Comparison of ENCODE assay signal across 11 cellular contexts in genomic region chr12:70724444-70724843, GRCh38.
A peak's percentile ranks its signal among the peaks of the same experiment; 100 is the strongest.
DNase-seq lines count a peak whose midpoint lies in the region; ATAC-seq, FAIRE-seq and TF ChIP-seq lines count a peak whose summit lies in the region.
"Had no signal": no experiment of that assay in that cellular context is flagged by ENCODE, and none has a peak within 500 bp of the region (broad histone marks: within the 10 kb centered on the region; RNA-seq: fewer than 3 reads in every experiment).

No MANE protein-coding gene starts in this region.

- H3K27ac Mint-ChIP-seq in progenitor cell of endocrine pancreas (no peak overlapping the region), mesothelial cell of epicardium (no peak overlapping the region)
- H3K27ac Mint-ChIP-seq in activated CD8-positive, alpha-beta memory T cell treated with anti-CD3 and anti-CD28 coated beads, Interleukin-2, amount 10 ng/mL, durations not matched to agents 7 days and 5 days = no peak overlapping the region

- no peaks in the 10 kb centered on the region for H3K9me3 Mint-ChIP-seq in progenitor cell of endocrine pancreas (ENCODE audit: low read depth)
- H3K9me3 Mint-ChIP-seq in activated CD8-positive, alpha-beta memory T cell treated with anti-CD3 and anti-CD28 coated beads, Interleukin-2, amount 10 ng/mL, durations not matched to agents 7 days and 5 days (ENCODE audit: low read depth) = no peaks in the 10 kb centered on the region
- no peaks in the 10 kb centered on the region for H3K9me3 Mint-ChIP-seq in mesothelial cell of epicardium

- no peaks in the 10 kb centered on the region for H3K36me3 ChIP-seq in bronchial epithelial cell (ENCODE audit: control insufficient read depth, insufficient read depth, low read length)
- H3K36me3 ChIP-seq: adrenal gland, suprapubic skin had no signal

- H3K27me3 ChIP-seq in bronchial epithelial cell (ENCODE audit: control insufficient read depth, insufficient read depth, low read length) = no peaks in the 10 kb centered on the region
- H3K27me3 ChIP-seq: adrenal gland, suprapubic skin had no signal

- no peaks in the 10 kb centered on the region for H3K36me3 Mint-ChIP-seq in progenitor cell of endocrine pancreas (ENCODE audit: insufficient read depth)
- H3K36me3 Mint-ChIP-seq in activated CD8-positive, alpha-beta memory T cell treated with anti-CD3 and anti-CD28 coated beads, Interleukin-2, amount 10 ng/mL, durations not matched to agents 7 days and 5 days = no peaks in the 10 kb centered on the region
- H3K36me3 Mint-ChIP-seq in mesothelial cell of epicardium = no peaks in the 10 kb centered on the region

- H3K27me3 Mint-ChIP-seq in progenitor cell of endocrine pancreas = peaks cover 4% of the 10 kb centered on the region
- no peaks in the 10 kb centered on the region for H3K27me3 Mint-ChIP-seq in activated CD8-positive, alpha-beta memory T cell treated with anti-CD3 and anti-CD28 coated beads, Interleukin-2, amount 10 ng/mL, durations not matched to agents 7 days and 5 days
- H3K27me3 Mint-ChIP-seq in mesothelial cell of epicardium (ENCODE audit: low read depth) = peaks cover 1% of the 10 kb centered on the region

- no peaks in the 10 kb centered on the region for H3K4me1 Mint-ChIP-seq in progenitor cell of endocrine pancreas (ENCODE audit: low read depth)
- H3K4me1 Mint-ChIP-seq in activated CD8-positive, alpha-beta memory T cell treated with anti-CD3 and anti-CD28 coated beads, Interleukin-2, amount 10 ng/mL, durations not matched to agents 7 days and 5 days = peaks cover 9% of the 10 kb centered on the region
- peaks cover 19% of the 10 kb centered on the region for H3K4me1 Mint-ChIP-seq in mesothelial cell of epicardium

- FAIRE-seq in bronchial epithelial cell (lab: Jason Lieb, UNC) = no peak

- TF ChIP-seq CTCF in LNCAP (IDR thresholded peaks at IDR 0.05) = peak; percentile 27; the same call in 1 of the 2 replicates
- peak; percentile 36 for TF ChIP-seq CTCF in bronchial epithelial cell (IDR thresholded peaks at IDR 0.05; ENCODE audit: insufficient read depth, low read length, severe bottlenecking)
- peak; percentile 43 for TF ChIP-seq CTCF in progenitor cell of endocrine pancreas (IDR thresholded peaks at IDR 0.05; ENCODE audit: unreplicated experiment)
- no peak for TF ChIP-seq CTCF in mesothelial cell of epicardium (IDR thresholded peaks at IDR 0.05; ENCODE audit: unreplicated experiment)

- DNase-seq in SKM-1 treated with dmso at 0.1 percent for 144 hours (lab: John Stamatoyannopoulos, UW; ENCODE audit: unreplicated experiment) (peak; percentile 19), SKM-1 (lab: John Stamatoyannopoulos, UW; ENCODE audit: unreplicated experiment) (no peak), bronchial epithelial cell (ENCODE audit: low read depth) (peak; percentile 37), progenitor cell of endocrine pancreas (ENCODE audit: low spot score, unreplicated experiment) (no peak), NK-92 (lab: John Stamatoyannopoulos, UW; ENCODE audit: unreplicated experiment) (no peak), mesothelial cell of epicardium (ENCODE audit: low spot score in 2 of 2, unreplicated experiment in 2 of 2) (no peak)
- no peak for DNase-seq in activated CD8-positive, alpha-beta memory T cell treated with anti-CD3 and anti-CD28 coated beads, Interleukin-2, amount 10 ng/mL, durations not matched to agents 7 days and 5 days
- DNase-seq: adrenal gland, C1 segment of cervical spinal cord had no signal

- H3K4me3 Mint-ChIP-seq in progenitor cell of endocrine pancreas (ENCODE audit: low read depth) = no peak overlapping the region
- H3K4me3 Mint-ChIP-seq in activated CD8-positive, alpha-beta memory T cell treated with anti-CD3 and anti-CD28 coated beads, Interleukin-2, amount 10 ng/mL, durations not matched to agents 7 days and 5 days = no peak overlapping the region
- no peak overlapping the region for H3K4me3 Mint-ChIP-seq in mesothelial cell of epicardium

- H3K4me3 ChIP-seq in bronchial epithelial cell (ENCODE audit: low read depth, low read length) = no peak overlapping the region
- H3K4me3 ChIP-seq: adrenal gland, suprapubic skin had no signal

- CTCF ChIA-PET in activated CD8-positive, alpha-beta memory T cell treated with anti-CD3 and anti-CD28 coated beads, Interleukin-2, amount 10 ng/mL, durations not matched to agents 7 days and 5 days (lab: Charles Lee) = no interaction called here

- ATAC-seq in activated CD8-positive, alpha-beta memory T cell treated with anti-CD3 and anti-CD28 coated beads, Interleukin-2, amount 10 ng/mL, durations not matched to agents 7 days and 5 days = no peak

Comparison
In these comparisons a context has a peak if more than half of its experiments do, and no peak if none do; other contexts are left out.
1. DNase-seq: peak in SKM-1 treated with dmso at 0.1 percent for 144 hours (single experiment) and bronchial epithelial cell (single experiment); none in SKM-1 (single experiment), progenitor cell of endocrine pancreas (single experiment), NK-92 (single experiment), activated CD8-positive, alpha-beta memory T cell treated with anti-CD3 and anti-CD28 coated beads, Interleukin-2, amount 10 ng/mL, durations not matched to agents 7 days and 5 days (single experiment) and mesothelial cell of epicardium (0 of 2).